In genomic region chr4:96355414-96355813, GRCh38 we compare ENCODE assay signal across 31 cellular contexts.
"Had no signal": no experiment of that assay in that cellular context is flagged by ENCODE, and none has a peak within 500 bp of the region (broad histone marks: within the 10 kb centered on the region; RNA-seq: fewer than 3 reads in every experiment).

No MANE protein-coding gene starts in this region.

- H3K4me3 Mint-ChIP-seq: activated CD4-positive, alpha-beta memory T cell treated with anti-CD3 and anti-CD28 coated beads, Interleukin-2, amount 10 ng/mL, durations not matched to agents 7 days and 5 days; activated CD4-positive, alpha-beta T cell treated with anti-CD3 and anti-CD28 coated beads, Interleukin-2, amount 10 ng/mL, durations not matched to agents 7 days and 5 days; activated naive CD8-positive, alpha-beta T cell; activated T-cell treated with anti-CD3 and anti-CD28 coated beads, Interleukin-2, amount 50 U/mL, for 4 hours; activated T-helper 17 cell treated with anti-CD3 and anti-CD28 coated beads, Interleukin-2, amount 50 U/mL, for 72 hours; effector memory CD8-positive, alpha-beta T cell; T-helper 17 cell; T-helper 2 cell treated with Interferon-gamma antibody and Interleukin-4, amounts not matched to agents 5 μg/mL and 100 μg/mL, for 36 hours had no signal

- H3K27ac Mint-ChIP-seq: activated CD4-positive, alpha-beta memory T cell treated with anti-CD3 and anti-CD28 coated beads, Interleukin-2, amount 10 ng/mL, durations not matched to agents 7 days and 5 days; activated CD4-positive, alpha-beta T cell treated with anti-CD3 and anti-CD28 coated beads, Interleukin-2, amount 10 ng/mL, durations not matched to agents 7 days and 5 days; activated naive CD8-positive, alpha-beta T cell; activated T-helper 17 cell treated with anti-CD3 and anti-CD28 coated beads, Interleukin-2, amount 50 U/mL, for 72 hours; effector memory CD8-positive, alpha-beta T cell; T-helper 17 cell; T-helper 2 cell treated with Interferon-gamma antibody and Interleukin-4, amounts not matched to agents 5 μg/mL and 100 μg/mL, for 36 hours had no signal

- H3K27me3 Mint-ChIP-seq: activated CD4-positive, alpha-beta memory T cell treated with anti-CD3 and anti-CD28 coated beads, Interleukin-2, amount 10 ng/mL, durations not matched to agents 7 days and 5 days; activated CD4-positive, alpha-beta T cell treated with anti-CD3 and anti-CD28 coated beads, Interleukin-2, amount 10 ng/mL, durations not matched to agents 7 days and 5 days; activated naive CD8-positive, alpha-beta T cell; activated T-helper 17 cell treated with anti-CD3 and anti-CD28 coated beads, Interleukin-2, amount 50 U/mL, for 72 hours; effector memory CD8-positive, alpha-beta T cell; T-helper 17 cell had no signal

- H3K4me1 Mint-ChIP-seq: activated CD4-positive, alpha-beta memory T cell treated with anti-CD3 and anti-CD28 coated beads, Interleukin-2, amount 10 ng/mL, durations not matched to agents 7 days and 5 days; activated CD4-positive, alpha-beta T cell treated with anti-CD3 and anti-CD28 coated beads, Interleukin-2, amount 10 ng/mL, durations not matched to agents 7 days and 5 days; activated T-helper 17 cell treated with anti-CD3 and anti-CD28 coated beads, Interleukin-2, amount 50 U/mL, for 72 hours had no signal

- H3K9me3 ChIP-seq: body of pancreas, esophagus muscularis mucosa, gastrocnemius medialis, heart right ventricle had no signal

- ATAC-seq: activated T-cell treated with anti-CD3 and anti-CD28 coated beads, Interleukin-2, amount 50 U/mL, for 4 hours; activated T-helper 17 cell treated with anti-CD3 and anti-CD28 coated beads, Interleukin-2, amount 50 U/mL, for 72 hours; body of pancreas; effector memory CD8-positive, alpha-beta T cell; foreskin keratinocyte; gastrocnemius medialis; heart right ventricle; T-helper 17 cell had no signal

- H3K4me1 ChIP-seq: body of pancreas, esophagus muscularis mucosa, foreskin keratinocyte, gastrocnemius medialis had no signal

- H3K4me3 ChIP-seq: body of pancreas, esophagus muscularis mucosa, gastrocnemius medialis, heart right ventricle had no signal

- H3K27me3 ChIP-seq: body of pancreas, esophagus muscularis mucosa, foreskin keratinocyte, gastrocnemius medialis, heart right ventricle had no signal

- H3K36me3 ChIP-seq: esophagus muscularis mucosa, gastrocnemius medialis, heart right ventricle had no signal

- H3K27ac ChIP-seq: body of pancreas, esophagus muscularis mucosa, foreskin keratinocyte, gastrocnemius medialis, heart right ventricle had no signal

- DNase-seq: activated CD4-positive, alpha-beta memory T cell treated with anti-CD3 and anti-CD28 coated beads, Interleukin-2, amount 10 ng/mL, durations not matched to agents 7 days and 5 days; activated CD4-positive, alpha-beta T cell treated with anti-CD3 and anti-CD28 coated beads for 4 hours; activated CD4-positive, alpha-beta T cell treated with anti-CD3 and anti-CD28 coated beads, Interleukin-2, amount 10 ng/mL, durations not matched to agents 7 days and 5 days; activated CD4-positive, alpha-beta T cell treated with anti-CD3 and anti-CD28 coated beads, Interleukin-2, amount 50 U/mL, for 4 hours; activated CD4-positive, CD25-positive, alpha-beta regulatory T cell; activated CD4-positive, CD25-positive, alpha-beta regulatory T cell treated with anti-CD3 and anti-CD28 coated beads, Interleukin-2, amount 50 U/mL, for 72 hours; activated effector memory CD4-positive, alpha-beta T cell treated with Interleukin-2 at 50 U/mL for 16 hours; activated gamma-delta T cell treated with Interleukin-2 at 50 U/mL for 16 hours; activated naive CD4-positive, alpha-beta T cell treated with anti-CD3 and anti-CD28 coated beads, Interleukin-2, amount 50 U/mL, for 16 hours; activated naive CD4-positive, alpha-beta T cell treated with Interleukin-2 at 50 U/mL for 16 hours; activated T-cell treated with anti-CD3 and anti-CD28 coated beads, Interleukin-2, amount 50 U/mL, for 4 hours; amniotic stem cell; anterior cingulate cortex; body of pancreas; caudate nucleus; cortex of kidney; dermis blood vessel endothelial cell; effector CD4-positive, alpha-beta T cell; effector memory CD8-positive, alpha-beta T cell; erythroblast; foreskin keratinocyte; gastrocnemius medialis; glutamatergic neuron; heart right ventricle; T-helper 1 cell; T-helper 17 cell; T1000 had no signal

- H3K9me3 Mint-ChIP-seq: activated CD4-positive, alpha-beta memory T cell treated with anti-CD3 and anti-CD28 coated beads, Interleukin-2, amount 10 ng/mL, durations not matched to agents 7 days and 5 days; activated CD4-positive, alpha-beta T cell treated with anti-CD3 and anti-CD28 coated beads, Interleukin-2, amount 10 ng/mL, durations not matched to agents 7 days and 5 days; activated T-cell treated with anti-CD3 and anti-CD28 coated beads, Interleukin-2, amount 50 U/mL, for 4 hours; activated T-helper 17 cell treated with anti-CD3 and anti-CD28 coated beads, Interleukin-2, amount 50 U/mL, for 72 hours had no signal

- H3K36me3 Mint-ChIP-seq: activated naive CD8-positive, alpha-beta T cell had no signal
